8 cellular contexts compared by ENCODE assay signal in genomic region chr1:235597867-235598553, GRCh38. TPM values are rescaled to one million over a fixed set of nuclear protein-coding genes. Genes with fewer than 3 reads are reported as not detected.
DNase-seq lines count a peak whose midpoint lies in the region; ATAC-seq and TF ChIP-seq lines count a peak whose summit lies in the region.

No MANE protein-coding gene starts in this region.

- H3K79me2 ChIP-seq in DOHH2 (ENCODE audit: control insufficient read depth, low read length) (no peaks in the 10 kb centered on the region), KMS-11 (ENCODE audit: insufficient read depth, low read depth) (no peaks in the 10 kb centered on the region)

- H3K9me2 ChIP-seq in DOHH2 (replicated peaks; ENCODE audit: control insufficient read depth, low read length): no peaks in the 10 kb centered on the region

- no peaks in the 10 kb centered on the region for H3F3A ChIP-seq in DOHH2 (ENCODE audit: control insufficient read depth, insufficient read depth)

- H3K4me3 ChIP-seq in DOHH2 (ENCODE audit: low read length) (no peak overlapping the region), KMS-11 (IDR thresholded peaks at IDR 0.05; ENCODE audit: insufficient read depth, low read depth, low read length) (no peak overlapping the region), adipocyte (ENCODE audit: low read length) (no peak overlapping the region), liver (ENCODE audit: low read depth in 1 of 3, low read length in 3 of 3) (no peak overlapping the region)

- no peak overlapping the region for H2AFZ ChIP-seq in KMS-11 (ENCODE audit: low read depth)

- TF ChIP-seq CTCF in DOHH2 (IDR thresholded peaks at IDR 0.05; ENCODE audit: low read depth, low read length, poor library complexity, severe bottlenecking) (peak; percentile 43), KMS-11 (conservative IDR thresholded peaks at IDR 0.05; ENCODE audit: low read depth, low read length) (peak; percentile 33; the same call in 1 of the 2 replicates), liver (IDR thresholded peaks at IDR 0.05; ENCODE audit: low read depth, low read length, missing input control) (peak; percentile 27)

- no peaks in the 10 kb centered on the region for H3K27me3 ChIP-seq in DOHH2 (ENCODE audit: control insufficient read depth, low read length)
- H3K27me3 ChIP-seq in KMS-11 (ENCODE audit: insufficient read depth, low read depth): no peaks in the 10 kb centered on the region
- peaks cover 7% of the 10 kb centered on the region for H3K27me3 ChIP-seq in adipocyte (replicated peaks; ENCODE audit: control insufficient read depth, insufficient read depth, low read length)
- no peaks in the 10 kb centered on the region for H3K27me3 ChIP-seq in liver (ENCODE audit: control insufficient read depth in 4 of 4, insufficient read depth in 4 of 4, low read length in 3 of 4)

- WGBS in liver: 77% methylated on average over 7 of the region's 7 CpGs

- peak; percentile 42 for DNase-seq in adipocyte (ENCODE audit: low read depth)
- DNase-seq in activated T-cell treated with anti-CD3 and anti-CD28 coated beads for 4 hours: no peak
- DNase-seq in NCI-H510A treated with DMSO at 0.1 percent for 48 hours (lab: John Stamatoyannopoulos, UW): no peak
- no peak for DNase-seq in hypothalamus (lab: John Stamatoyannopoulos, UW)

- H4K20me1 ChIP-seq in DOHH2 (ENCODE audit: control insufficient read depth, insufficient read depth, low read depth, low read length) (no peaks in the 10 kb centered on the region), KMS-11 (ENCODE audit: insufficient read depth) (no peaks in the 10 kb centered on the region)

- H3K4me1 ChIP-seq in DOHH2 (ENCODE audit: control insufficient read depth, low read length) (no peaks in the 10 kb centered on the region), KMS-11 (ENCODE audit: low read depth, poor library complexity, severe bottlenecking) (no peaks in the 10 kb centered on the region), adipocyte (ENCODE audit: control insufficient read depth, insufficient read depth, low read length) (no peaks in the 10 kb centered on the region), liver (ENCODE audit: control insufficient read depth in 4 of 4, insufficient read depth in 4 of 4, low read length in 3 of 4) (no peaks in the 10 kb centered on the region)

- peak in 1 of 2 donors; percentile 27 for TF ChIP-seq RAD21 in liver (IDR thresholded peaks at IDR 0.05)

- no peaks in the 10 kb centered on the region for H3K9me3 ChIP-seq in DOHH2 (ENCODE audit: control insufficient read depth, insufficient read depth, low read length)
- H3K9me3 ChIP-seq in adipocyte (ENCODE audit: control insufficient read depth, low read length): no peaks in the 10 kb centered on the region
- H3K9me3 ChIP-seq in liver (ENCODE audit: control insufficient read depth in 4 of 4, low read length in 3 of 4): no peaks in the 10 kb centered on the region

- H3K36me3 ChIP-seq in DOHH2 (ENCODE audit: control insufficient read depth, low read length) (no peaks in the 10 kb centered on the region), KMS-11 (ENCODE audit: insufficient read depth) (no peaks in the 10 kb centered on the region), adipocyte (ENCODE audit: control insufficient read depth, insufficient read depth, low read length, severe bottlenecking) (no peaks in the 10 kb centered on the region), liver (ENCODE audit: control insufficient read depth in 4 of 4, insufficient read depth in 3 of 4, low read depth in 1 of 4, low read length in 3 of 4) (no peaks in the 10 kb centered on the region)

- ATAC-seq in activated CD4-positive, CD25-positive, alpha-beta regulatory T cell treated with anti-CD3 and anti-CD28 coated beads, Interleukin-2, amount 50 U/mL, for 24 hours: no peak

- H3K9ac ChIP-seq in KMS-11: no peak overlapping the region
- no peak overlapping the region for H3K9ac ChIP-seq in adipocyte (ENCODE audit: low read length)
- H3K9ac ChIP-seq in liver (ENCODE audit: low read depth in 1 of 2, low read length in 2 of 2): no peak overlapping the region

- no peak overlapping the region for H3K4me2 ChIP-seq in DOHH2 (ENCODE audit: low read length)
- no peak overlapping the region for H3K4me2 ChIP-seq in KMS-11

- H3K27ac ChIP-seq in DOHH2 (ENCODE audit: low read depth, low read length) (no peak overlapping the region), KMS-11 (no peak overlapping the region), liver (ENCODE audit: low read depth in 1 of 2, low read length in 2 of 2) (no peak overlapping the region)

TF ChIP-seq in liver, 16 proteins besides CTCF, POLR2A, EP300 and RAD21:
- TF ChIP-seq HNF4A (conservative IDR thresholded peaks at IDR 0.05): no peak
- no peak for TF ChIP-seq GABPA (IDR thresholded peaks at IDR 0.05 in 1 of 2, conservative IDR thresholded peaks at IDR 0.05 in 1 of 2)
- TF ChIP-seq JUND (IDR thresholded peaks at IDR 0.05): no peak
- TF ChIP-seq EGR1 (IDR thresholded peaks at IDR 0.05; ENCODE audit: low read depth in 2 of 2): no peak
- TF ChIP-seq SP1 (IDR thresholded peaks at IDR 0.05): no peak
- no peak for TF ChIP-seq ZBTB33 (IDR thresholded peaks at IDR 0.05)
- TF ChIP-seq REST (IDR thresholded peaks at IDR 0.05): no peak
- TF ChIP-seq NR2F2 (IDR thresholded peaks at IDR 0.05): no peak
- TF ChIP-seq FOXA2 (IDR thresholded peaks at IDR 0.05): no peak
- no peak for TF ChIP-seq YY1 (IDR thresholded peaks at IDR 0.05)
- TF ChIP-seq TAF1 (conservative IDR thresholded peaks at IDR 0.05): no peak
- TF ChIP-seq FOXA1 (IDR thresholded peaks at IDR 0.05): no peak

RNA-seq across cellular contexts. Expression of gene GNG4, which starts 51.6 kb away (rescaled TPM):
- total RNA-seq in liver: under 1 TPM in 1 of 2 donors, not detected in 1; 0.65 TPM
- not detected for polyA plus RNA-seq in liver
